Comparison of ENCODE assay signal across 10 cellular contexts in genomic region chr11:97136067-97136466, GRCh38.
"Had no signal": no experiment of that assay in that cellular context is flagged by ENCODE, and none has a peak within 500 bp of the region (broad histone marks: within the 10 kb centered on the region; RNA-seq: fewer than 3 reads in every experiment).

No MANE protein-coding gene starts in this region.

- ATAC-seq: HCT116, K562 had no signal

- FAIRE-seq: HTR-8/SVneo, K562 had no signal

- DNase-seq: GOT3, H7, HFFc6, IMR-90, Kasumi-1, KG1 had no signal

- H3K9me3 ChIP-seq: HAP-1 had no signal

- H3K4me1 ChIP-seq: HAP-1 had no signal

- H3K4me3 ChIP-seq: HAP-1, K562 had no signal

- H3K36me3 ChIP-seq: HAP-1 had no signal
